8 cellular contexts compared by ENCODE assay signal in the genomic region with DNA sequence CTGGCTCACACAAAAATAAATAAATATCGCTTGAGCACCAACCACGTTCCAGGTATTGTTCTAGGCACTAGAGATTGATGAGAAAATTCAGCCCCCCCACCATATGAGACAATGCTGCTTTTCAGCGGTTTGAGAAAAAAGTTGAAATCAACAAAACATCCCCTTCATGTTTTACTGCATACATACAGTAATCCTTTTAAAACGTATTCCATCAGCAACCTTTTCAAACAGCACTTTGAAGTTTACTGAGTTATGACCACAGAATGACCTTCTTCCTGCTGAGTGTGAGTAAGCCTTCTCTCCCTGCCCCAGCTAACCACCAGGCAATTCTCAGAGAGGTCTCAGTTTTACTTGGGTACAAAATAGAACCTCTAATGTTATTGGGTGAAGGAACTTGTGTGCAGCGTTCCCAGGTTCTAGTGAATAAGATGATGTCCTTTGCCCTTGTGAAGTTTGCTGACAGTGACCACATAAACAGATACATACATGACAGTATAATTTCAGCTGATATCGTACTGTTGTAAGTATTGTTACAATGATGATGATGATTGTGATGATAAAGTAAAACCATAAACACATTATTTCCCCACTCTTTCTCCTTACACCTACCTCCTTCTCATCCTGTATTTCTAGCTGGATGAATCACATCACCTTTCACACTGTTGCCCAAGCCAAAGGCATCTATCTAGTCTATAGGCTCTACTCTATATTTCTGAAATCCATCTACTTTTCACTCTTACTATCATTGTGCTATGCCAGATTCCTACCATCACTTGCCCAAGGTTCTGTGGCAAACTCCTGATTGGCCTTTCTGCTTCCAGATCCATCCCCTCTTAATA.
DNase-seq lines count a peak whose midpoint lies in the region; ATAC-seq and TF ChIP-seq lines count a peak whose summit lies in the region.

No MANE protein-coding gene starts in this region.

- H3K4me3 ChIP-seq in GM12865 (ENCODE audit: low read depth, low read length) (no peak overlapping the region), tibial artery (no peak overlapping the region), HAP-1 (no peak overlapping the region)

- DNase-seq in GM12865 (ENCODE audit: low read depth), result peak; percentile 46
- DNase-seq in T1000 (lab: John Stamatoyannopoulos, UW), result peak; percentile 49
- peak; percentile 75 for DNase-seq in kidney glomerular epithelial cell (lab: John Stamatoyannopoulos, UW)
- no peak for DNase-seq in tibial artery
- no peak for DNase-seq in cerebellar nuclear complex (lab: John Stamatoyannopoulos, UW)
- no peak for DNase-seq in HuH-7 (ENCODE audit: low spot score)
- no peak for DNase-seq in HAP-1 (ENCODE audit: low spot score in 2 of 2)

- H3K4me1 ChIP-seq in tibial artery (no peaks in the 10 kb centered on the region), HAP-1 (peaks cover 25% of the 10 kb centered on the region)

- peak; percentile 89 for ATAC-seq in HG02610 (IDR thresholded peaks at IDR 0.05; ENCODE audit: unreplicated experiment)

- no peaks in the 10 kb centered on the region for H3K36me3 ChIP-seq in tibial artery
- H3K36me3 ChIP-seq in HAP-1 (replicated peaks), result no peaks in the 10 kb centered on the region

- in situ Hi-C loops in HAP-1 (cut with MboI; ENCODE audit: low sequenced_read_pairs), result no loop called here

- H3K9me3 ChIP-seq in tibial artery (no peaks in the 10 kb centered on the region), HAP-1 (no peaks in the 10 kb centered on the region)

- no peak for TF ChIP-seq CTCF in GM12865 (IDR thresholded peaks at IDR 0.05; ENCODE audit: insufficient read depth, low read depth, low read length, missing control alignments)
- no peak for TF ChIP-seq CTCF in tibial artery (IDR thresholded peaks at IDR 0.05)

- H3K27me3 ChIP-seq in tibial artery (no peaks in the 10 kb centered on the region), HAP-1 (ENCODE audit: low read depth) (no peaks in the 10 kb centered on the region)

- intact Hi-C loops in tibial artery (cut with DNase I; ENCODE audit: low total_unique reads), result no loop called here

- H3K27ac ChIP-seq in tibial artery, result no peak overlapping the region

Comparison
In these comparisons a context has a peak if more than half of its experiments do, and no peak if none do; other contexts are left out.
1. DNase-seq: peak in GM12865 (single experiment), T1000 (single experiment) and kidney glomerular epithelial cell (single experiment); none in tibial artery (0 of 2), cerebellar nuclear complex (0 of 2), HuH-7 (single experiment) and HAP-1 (0 of 2).